ENCODE assay signal across 13 cellular contexts in genomic region chr14:60179296-60179924, GRCh38. TPM values are rescaled to one million over a fixed set of nuclear protein-coding genes. Genes with fewer than 3 reads are reported as not detected.
DNase-seq lines count a peak whose midpoint lies in the region; ATAC-seq, FAIRE-seq and TF ChIP-seq lines count a peak whose summit lies in the region.
"Had no signal": no experiment of that assay in that cellular context is flagged by ENCODE, and none has a peak within 500 bp of the region (broad histone marks: within the 10 kb centered on the region; RNA-seq: fewer than 3 reads in every experiment).

No MANE protein-coding gene starts in this region.

- ATAC-seq in HG03378 (IDR thresholded peaks at IDR 0.05; ENCODE audit: unreplicated experiment) = peak; percentile 43
- ATAC-seq in omental fat pad (ENCODE audit: low FRiP score) = peak; percentile 67
- ATAC-seq in GM21528 (IDR thresholded peaks at IDR 0.05; ENCODE audit: low FRiP score, unreplicated experiment) = no peak
- ATAC-seq: T-helper 17 cell had no signal

- no peaks in the 10 kb centered on the region for H3K27me3 ChIP-seq in bronchial epithelial cell (ENCODE audit: control insufficient read depth, insufficient read depth, low read length)

- no peak overlapping the region for H3K4me3 ChIP-seq in bronchial epithelial cell (ENCODE audit: low read depth, low read length)

- peak; percentile 30 for DNase-seq in Caki2 (ENCODE audit: low read depth)
- DNase-seq in bronchial epithelial cell (ENCODE audit: low read depth) = peak; percentile 99
- DNase-seq in omental fat pad (ENCODE audit: low spot score) = no peak
- DNase-seq in NCI-H1694 treated with DMSO at 0.1 percent for 48 hours (lab: John Stamatoyannopoulos, UW) = no peak
- no peak for DNase-seq in OCI-M1 (lab: John Stamatoyannopoulos, UW)
- DNase-seq: activated naive CD4-positive, alpha-beta T cell treated with Interleukin-2 at 50 U/mL for 16 hours; foreskin melanocyte; occipital lobe; small intestine; stimulated activated naive CD4-positive, alpha-beta T cell treated with Interleukin-2 at 50 U/mL for 16 hours; T-helper 17 cell had no signal

- in situ Hi-C loops in Caki2 (cut with HindIII; ENCODE audit: low pct_unique_long_range_greater_than_20kb, low sequenced_read_pairs) = loop anchor here (25.0 kb wide), 1 partner anchor 217 kb away; no protein-coding TSS in a partner anchor

- FAIRE-seq in bronchial epithelial cell (lab: Jason Lieb, UNC) = peak; percentile 50
- FAIRE-seq: small intestine had no signal

- TF ChIP-seq CTCF in bronchial epithelial cell (IDR thresholded peaks at IDR 0.05; ENCODE audit: insufficient read depth, low read length, severe bottlenecking) (no peak), omental fat pad (IDR thresholded peaks at IDR 0.05) (no peak)

- no peaks in the 10 kb centered on the region for H3K36me3 ChIP-seq in bronchial epithelial cell (ENCODE audit: control insufficient read depth, insufficient read depth, low read length)

RNA-seq across cellular contexts. Expression of gene DHRS7, which starts 14.2 kb away (rescaled TPM):
- total RNA-seq in Caki2 (2014; rRNA removed; shearing (Covaris generic); ENCODE audit: low replicate concordance) = 63.4 and 83.1 TPM in 2 replicates
- total RNA-seq in bronchial epithelial cell (202 and 211 TPM in 2 replicates), omental fat pad (10 to 100 TPM; 56.0 to 82.9 (median 68.4) TPM)

Comparison
In these comparisons a context has a peak if more than half of its experiments do, and no peak if none do; other contexts are left out.
1. DNase-seq: peak in Caki2 (single experiment) and bronchial epithelial cell (single experiment); none in omental fat pad (single experiment), NCI-H1694 treated with DMSO at 0.1 percent for 48 hours (single experiment) and OCI-M1 (single experiment).